In the genomic region with DNA sequence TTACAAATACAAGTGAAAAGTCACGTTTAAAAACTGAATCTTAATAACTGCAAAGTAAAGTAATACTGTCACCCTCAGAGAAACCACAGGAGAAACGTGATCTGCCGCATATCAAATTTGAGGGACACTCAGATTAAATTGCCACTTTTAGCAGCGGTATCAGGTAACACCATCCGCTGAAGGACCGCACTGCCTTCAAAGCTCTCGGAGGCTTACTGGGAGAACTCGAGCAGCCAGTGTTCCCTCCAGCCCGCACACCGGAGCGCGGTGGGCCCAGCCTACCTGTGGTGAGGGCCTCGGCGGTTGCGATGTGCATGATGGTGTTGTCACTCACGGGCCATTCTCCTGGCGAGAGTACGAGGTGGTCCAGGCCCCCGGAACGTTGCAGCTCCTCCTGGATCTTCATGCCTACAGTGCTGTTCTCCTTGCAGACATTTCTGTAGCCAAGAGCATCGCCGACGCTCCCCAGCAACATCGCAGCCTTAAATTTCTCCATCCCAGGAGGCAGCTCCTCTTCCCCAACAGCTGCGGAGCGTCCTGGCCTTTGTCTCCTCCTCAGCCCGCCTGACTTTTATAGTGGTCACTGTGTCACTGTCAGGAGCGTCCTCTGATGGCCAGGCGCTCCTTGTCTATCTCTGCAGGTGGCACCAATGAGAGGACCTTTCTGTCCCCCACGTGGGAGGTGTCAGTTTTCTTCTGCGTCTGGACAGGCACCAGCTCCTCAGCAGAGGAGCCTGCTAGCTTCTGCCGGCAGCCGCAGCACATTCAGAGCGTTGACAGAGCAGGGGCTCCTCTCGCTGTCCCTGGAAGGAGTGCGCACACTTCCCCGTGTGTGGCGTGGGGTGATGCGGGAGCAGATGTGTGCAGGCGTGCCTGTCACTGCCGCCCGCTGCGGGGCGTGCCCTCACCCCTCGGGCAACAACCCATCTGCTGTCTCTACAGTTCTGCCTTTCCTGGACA, we compare ENCODE assay signal across 12 cellular contexts. TPM values are rescaled to one million over a fixed set of nuclear protein-coding genes. Genes with fewer than 3 reads are reported as not detected.
DNase-seq lines count a peak whose midpoint lies in the region; ATAC-seq and TF ChIP-seq lines count a peak whose summit lies in the region.
"Had no signal": no experiment of that assay in that cellular context is flagged by ENCODE, and none has a peak within 500 bp of the region (broad histone marks: within the 10 kb centered on the region; RNA-seq: fewer than 3 reads in every experiment).

Gene ADPRHL1, minus strand, starts transcription at position 547 of the 960 bp plus-strand sequence. Its CDS starts 51 bp downstream, at position 496.

- H3K4me1 Mint-ChIP-seq in activated CD4-positive, alpha-beta T cell treated with anti-CD3 and anti-CD28 coated beads, Interleukin-2, amount 10 ng/mL, durations not matched to agents 7 days and 5 days = no peaks in the 10 kb centered on the region
- no peaks in the 10 kb centered on the region for H3K4me1 Mint-ChIP-seq in CD4-positive, alpha-beta T cell (ENCODE audit: low read depth)

- DNase-seq in G401 (ENCODE audit: low spot score) (peak; percentile 22), NCI-H2107 treated with DMSO at 0.1 percent for 48 hours (lab: John Stamatoyannopoulos, UW; ENCODE audit: unreplicated experiment) (peak; percentile 91), fibroblast of gingiva (ENCODE audit: low read depth) (peak; percentile 19), GM10266 (ENCODE audit: extremely low spot score) (no peak), mucosa of descending colon (no peak)
- DNase-seq in activated CD4-positive, alpha-beta T cell treated with anti-CD3 and anti-CD28 coated beads, Interleukin-2, amount 10 ng/mL, durations not matched to agents 7 days and 5 days = no peak
- DNase-seq in CD4-positive, alpha-beta T cell = no peak
- DNase-seq: tibial artery had no signal

- no peaks in the 10 kb centered on the region for H3K9me3 ChIP-seq in mucosa of descending colon
- no peaks in the 10 kb centered on the region for H3K9me3 ChIP-seq in CD4-positive, alpha-beta T cell (ENCODE audit: control insufficient read depth, low read length)
- H3K9me3 ChIP-seq: breast epithelium, pancreas, tibial artery had no signal

- H3K27me3 ChIP-seq in rectal smooth muscle tissue (ENCODE audit: control insufficient read depth, insufficient read depth, low read length) = no peaks in the 10 kb centered on the region
- no peaks in the 10 kb centered on the region for H3K27me3 ChIP-seq in CD4-positive, alpha-beta T cell (ENCODE audit: control insufficient read depth, insufficient read depth, low read length)
- H3K27me3 ChIP-seq: breast epithelium, pancreas, tibial artery had no signal

- no peak within 1 kb of the TSS for H3K27ac Mint-ChIP-seq in activated CD4-positive, alpha-beta T cell treated with anti-CD3 and anti-CD28 coated beads, Interleukin-2, amount 10 ng/mL, durations not matched to agents 7 days and 5 days
- no peak within 1 kb of the TSS for H3K27ac Mint-ChIP-seq in CD4-positive, alpha-beta T cell

- no peak for ATAC-seq in mucosa of descending colon
- ATAC-seq in CD4-positive, alpha-beta T cell (ENCODE audit: poor library complexity) = no peak
- ATAC-seq: pancreas had no signal

- CTCF ChIA-PET in activated CD4-positive, alpha-beta T cell treated with anti-CD3 and anti-CD28 coated beads, Interleukin-2, amount 10 ng/mL, durations not matched to agents 7 days and 5 days (lab: Charles Lee) = interaction anchor here (0.6 kb wide), 1 partner anchor 147 kb away, joined by 3 read pairs; no protein-coding TSS in a partner anchor
- CTCF ChIA-PET in CD4-positive, alpha-beta T cell (lab: Charles Lee) = no interaction called here

- H3K4me1 ChIP-seq in rectal smooth muscle tissue (ENCODE audit: control insufficient read depth, insufficient read depth, low read length) (peaks cover 9% of the 10 kb centered on the region), mucosa of descending colon (ENCODE audit: low read depth) (peaks cover 7% of the 10 kb centered on the region)
- H3K4me1 ChIP-seq: breast epithelium, tibial artery had no signal

- H3K4me3 Mint-ChIP-seq in activated CD4-positive, alpha-beta T cell treated with anti-CD3 and anti-CD28 coated beads, Interleukin-2, amount 10 ng/mL, durations not matched to agents 7 days and 5 days = no peak within 1 kb of the TSS
- H3K4me3 Mint-ChIP-seq in CD4-positive, alpha-beta T cell = no peak within 1 kb of the TSS

- peaks cover 3% of the 10 kb centered on the region for H3K36me3 Mint-ChIP-seq in activated CD4-positive, alpha-beta T cell treated with anti-CD3 and anti-CD28 coated beads, Interleukin-2, amount 10 ng/mL, durations not matched to agents 7 days and 5 days (ENCODE audit: low read depth)
- H3K36me3 Mint-ChIP-seq in CD4-positive, alpha-beta T cell (ENCODE audit: low read depth) = peaks cover 30% of the 10 kb centered on the region

- TF ChIP-seq CTCF in GM10266 (IDR thresholded peaks at IDR 0.05; ENCODE audit: control insufficient read depth, insufficient read depth, low read depth, missing control alignments) (no peak), mucosa of descending colon (IDR thresholded peaks at IDR 0.05) (no peak)
- no peak for TF ChIP-seq CTCF in CD4-positive, alpha-beta T cell (IDR thresholded peaks at IDR 0.05)

- no peaks in the 10 kb centered on the region for H3K27me3 Mint-ChIP-seq in activated CD4-positive, alpha-beta T cell treated with anti-CD3 and anti-CD28 coated beads, Interleukin-2, amount 10 ng/mL, durations not matched to agents 7 days and 5 days
- no peaks in the 10 kb centered on the region for H3K27me3 Mint-ChIP-seq in CD4-positive, alpha-beta T cell

- H3K36me3 ChIP-seq in rectal smooth muscle tissue (ENCODE audit: control insufficient read depth, insufficient read depth, low read length) (peaks cover 18% of the 10 kb centered on the region), mucosa of descending colon (ENCODE audit: low read depth) (no peaks in the 10 kb centered on the region)
- H3K36me3 ChIP-seq: breast epithelium had no signal

- in situ Hi-C loops in G401 (cut with HindIII; ENCODE audit: low sequenced_read_pairs) = no loop called here

- intact Hi-C loops in mucosa of descending colon (cut with DNase I, micrococcal nuclease) = no loop called here
- intact Hi-C loops in CD4-positive, alpha-beta T cell (cut with DNase I, micrococcal nuclease) = no loop called here

- no peaks in the 10 kb centered on the region for H3K9me3 Mint-ChIP-seq in activated CD4-positive, alpha-beta T cell treated with anti-CD3 and anti-CD28 coated beads, Interleukin-2, amount 10 ng/mL, durations not matched to agents 7 days and 5 days
- no peaks in the 10 kb centered on the region for H3K9me3 Mint-ChIP-seq in CD4-positive, alpha-beta T cell

- H3K9ac ChIP-seq in rectal smooth muscle tissue (ENCODE audit: low read length) = no peak within 1 kb of the TSS

- H3K4me3 ChIP-seq in rectal smooth muscle tissue (ENCODE audit: low read length) (no peak within 1 kb of the TSS), mucosa of descending colon (no peak within 1 kb of the TSS)
- H3K4me3 ChIP-seq: breast epithelium, pancreas, tibial artery had no signal

- peak within 1 kb of the TSS; percentile 71 for H3K27ac ChIP-seq in rectal smooth muscle tissue (ENCODE audit: low read depth, low read length)
- no peak within 1 kb of the TSS for H3K27ac ChIP-seq in CD4-positive, alpha-beta T cell (ENCODE audit: low read depth, low read length)
- H3K27ac ChIP-seq: breast epithelium, HL-60, pancreas, tibial artery had no signal

- POLR2A ChIA-PET in activated CD4-positive, alpha-beta T cell treated with anti-CD3 and anti-CD28 coated beads, Interleukin-2, amount 10 ng/mL, durations not matched to agents 7 days and 5 days (lab: Charles Lee) = no interaction called here
- POLR2A ChIA-PET in CD4-positive, alpha-beta T cell (lab: Charles Lee) = no interaction called here

RNA-seq across cellular contexts. Expression of gene ADPRHL1, which starts in this region (rescaled TPM):
- 2.3 and 3.3 TPM in 2 replicates for total RNA-seq in G401 (2014; rRNA removed; shearing (Covaris generic))
- total RNA-seq in mucosa of descending colon = 1 to 10 TPM; 5.1 to 9.2 (median 7.1) TPM
- total RNA-seq in activated CD4-positive, alpha-beta T cell treated with anti-CD3 and anti-CD28 coated beads, Interleukin-2, amount 10 ng/mL, durations not matched to agents 7 days and 5 days = 1 to 10 TPM in 1 of 2 experiments, under 1 TPM in 1; 1.00 to 1.4 TPM
- under 1 TPM; 0.42 to 0.47 TPM for total RNA-seq in CD4-positive, alpha-beta T cell

Comparison
In these comparisons a context has a peak if more than half of its experiments do, and no peak if none do; other contexts are left out.
1. DNase-seq: peak in G401 (single experiment), NCI-H2107 treated with DMSO at 0.1 percent for 48 hours (single experiment) and fibroblast of gingiva (single experiment); none in GM10266 (single experiment), mucosa of descending colon (0 of 3), activated CD4-positive, alpha-beta T cell treated with anti-CD3 and anti-CD28 coated beads, Interleukin-2, amount 10 ng/mL, durations not matched to agents 7 days and 5 days (single experiment) and CD4-positive, alpha-beta T cell (0 of 10).